In the genomic region with DNA sequence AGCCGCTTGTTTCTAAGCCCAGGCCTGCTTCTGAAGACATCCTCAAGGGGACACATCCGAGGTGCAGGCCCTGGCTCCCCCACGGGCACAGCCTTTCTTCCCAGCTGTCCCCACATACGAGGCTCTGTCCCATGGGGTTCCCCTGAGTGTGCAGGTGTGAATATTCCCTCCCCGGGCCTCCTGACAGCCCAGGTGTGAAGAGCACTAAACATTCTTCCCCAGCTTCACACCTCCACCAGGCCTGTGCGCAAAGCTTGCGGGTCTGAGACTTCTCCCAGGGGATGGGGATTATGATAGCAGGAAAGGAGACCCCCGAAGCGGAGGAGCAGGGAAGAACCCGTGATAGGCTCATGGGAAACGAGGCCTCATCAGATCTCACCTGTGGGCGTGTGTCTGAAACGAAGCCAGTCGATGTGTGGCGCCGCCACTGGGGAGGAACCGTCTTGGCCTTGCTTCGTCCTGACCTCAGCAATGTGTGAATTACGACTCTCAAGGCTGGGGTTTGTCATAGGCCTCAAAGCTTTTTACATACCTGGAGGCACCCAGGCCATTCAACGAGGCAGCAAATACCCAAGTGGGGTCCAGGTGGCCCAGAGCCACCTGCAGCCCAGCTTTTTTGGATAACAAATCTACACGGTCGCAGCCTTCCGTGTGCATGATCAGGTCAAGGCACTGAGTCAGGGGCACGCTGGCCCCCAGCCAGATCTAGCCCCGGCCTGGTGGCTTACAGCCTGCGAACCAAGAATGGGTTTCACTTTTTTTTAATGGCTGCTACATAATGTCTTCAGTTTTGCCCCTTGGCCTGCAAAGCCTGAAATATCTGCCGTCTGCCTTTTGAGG, we compare ENCODE assay signal across 25 cellular contexts.
DNase-seq lines count a peak whose midpoint lies in the region; ATAC-seq, FAIRE-seq and TF ChIP-seq lines count a peak whose summit lies in the region.
"Had no signal": no experiment of that assay in that cellular context is flagged by ENCODE, and none has a peak within 500 bp of the region (broad histone marks: within the 10 kb centered on the region; RNA-seq: fewer than 3 reads in every experiment).

No MANE protein-coding gene starts in this region.

- H3K9me3 Mint-ChIP-seq in neural crest cell = no peaks in the 10 kb centered on the region
- H3K9me3 Mint-ChIP-seq: activated naive CD4-positive, alpha-beta T cell treated with anti-CD3 and anti-CD28 coated beads, Interleukin-2, amount 10 ng/mL, durations not matched to agents 7 days and 5 days; activated T-cell treated with anti-CD3 and anti-CD28 coated beads, Interleukin-2, amount 50 U/mL, for 4 hours; T-cell had no signal

- no peak for FAIRE-seq in HepG2 (lab: Jason Lieb, UNC)
- no peak for FAIRE-seq in pancreas (lab: Jason Lieb, UNC)
- FAIRE-seq: TTC549 had no signal

- no peak overlapping the region for H3K4me2 ChIP-seq in HepG2 (ENCODE audit: low read depth, low read length)
- no peak overlapping the region for H3K4me2 ChIP-seq in fibroblast of lung (ENCODE audit: extremely low read depth, insufficient read depth, low read length)

- H3K79me2 ChIP-seq in HepG2 (ENCODE audit: insufficient read depth, low read length) = no peaks in the 10 kb centered on the region
- no peaks in the 10 kb centered on the region for H3K79me2 ChIP-seq in fibroblast of lung (ENCODE audit: control insufficient read depth, insufficient read depth, low read length)

- H3K4me1 Mint-ChIP-seq in neural crest cell = peaks cover 6% of the 10 kb centered on the region

- H3K4me3 ChIP-seq in HepG2 (replicated peaks in 1 of 3; ENCODE audit: insufficient read depth in 1 of 3, low read depth in 2 of 3, low read length in 3 of 3) (no peak overlapping the region), right lobe of liver (no peak overlapping the region), fibroblast of lung (replicated peaks in 1 of 4; ENCODE audit: control extremely low read depth in 1 of 4, insufficient read depth in 1 of 4, low read depth in 3 of 4, low read length in 4 of 4) (no peak overlapping the region), transverse colon (no peak overlapping the region), pancreas (no peak overlapping the region)
- H3K4me3 ChIP-seq: skin epidermis, thyroid gland had no signal

- no peaks in the 10 kb centered on the region for H3K9me3 ChIP-seq in HepG2 (ENCODE audit: low read length)
- H3K9me3 ChIP-seq in right lobe of liver = no peaks in the 10 kb centered on the region
- H3K9me3 ChIP-seq in fibroblast of lung (ENCODE audit: control insufficient read depth, insufficient read depth, low read depth, low read length) = no peaks in the 10 kb centered on the region
- H3K9me3 ChIP-seq in transverse colon = no peaks in the 10 kb centered on the region
- H3K9me3 ChIP-seq in pancreas = no peaks in the 10 kb centered on the region
- H3K9me3 ChIP-seq: thyroid gland had no signal

- H2AFZ ChIP-seq in HepG2 (ENCODE audit: low read length) (no peak overlapping the region), fibroblast of lung (ENCODE audit: low read length) (no peak overlapping the region)

- BruUV-seq in HepG2 (replicated peaks; lab: Mats Ljungman, UMichigan) = no TSS peak

- intact Hi-C loops in HepG2 (cut with micrococcal nuclease; ENCODE audit: unreplicated experiment) = no loop called here
- intact Hi-C loops in right lobe of liver (cut with DNase I) = loop anchor here (10.0 kb wide), 2 partner anchors 212 to 408 kb away; no protein-coding TSS in a partner anchor
- intact Hi-C loops in transverse colon (cut with DNase I; ENCODE audit: low total_unique reads) = no loop called here
- intact Hi-C loops in pancreas (cut with DNase I) = loop anchor here in 2 of 3 donors (5.0 to 10.0 kb wide), 3 partner anchors 212 to 402 kb away; no protein-coding TSS in a partner anchor

- no peak; a peak in 1 of 4 replicates for TF ChIP-seq POLR2A in HepG2 (IDR thresholded peaks at IDR 0.05; ENCODE audit: insufficient read depth in 1 of 2, low read depth in 2 of 2, low read length in 2 of 2)
- no peak for TF ChIP-seq POLR2A in right lobe of liver (IDR thresholded peaks at IDR 0.05)
- no peak for TF ChIP-seq POLR2A in transverse colon (IDR thresholded peaks at IDR 0.05)

- POLR2A ChIA-PET in HepG2 (lab: Yijun Ruan, JAX) = no interaction called here

- CTCF ChIA-PET in HepG2 (lab: Yijun Ruan, JAX; ENCODE audit: low intra/inter-chr PET ratio, low total read pairs) = interaction anchor here (0.7 kb wide), 1 partner anchor 17 kb away, joined by 3 read pairs; no protein-coding TSS in a partner anchor

- H3K9ac ChIP-seq in HepG2 (ENCODE audit: insufficient read depth, low read depth, low read length) = no peak overlapping the region
- H3K9ac ChIP-seq in fibroblast of lung (ENCODE audit: insufficient read depth, low read length) = no peak overlapping the region

- no peak for TF ChIP-seq RAD21 in HepG2 (CRISPR knock-in tag; IDR thresholded peaks at IDR 0.05)

- H4K20me1 ChIP-seq in HepG2 (ENCODE audit: insufficient read depth, low read length) (peaks cover 15% of the 10 kb centered on the region), fibroblast of lung (ENCODE audit: control insufficient read depth, extremely low read depth, insufficient read depth, low read length) (no peaks in the 10 kb centered on the region)

- peaks cover 2% of the 10 kb centered on the region for H3K36me3 Mint-ChIP-seq in neural crest cell (ENCODE audit: low read depth)

- H3K27ac ChIP-seq in HepG2 (ENCODE audit: extremely low read length, insufficient read depth, low read length) = no peak overlapping the region
- no peak overlapping the region for H3K27ac ChIP-seq in right lobe of liver
- H3K27ac ChIP-seq in fibroblast of lung (ENCODE audit: insufficient read depth, low read length) = peak overlapping the region; percentile 94
- H3K27ac ChIP-seq in transverse colon = no peak overlapping the region
- H3K27ac ChIP-seq in pancreas = no peak overlapping the region
- H3K27ac ChIP-seq: thyroid gland had no signal

- in situ Hi-C loops in HepG2 (cut with HindIII; ENCODE audit: extremely low pct_ligation_motif_present, low pct_unique_long_range_greater_than_20kb) = loop anchor here (10.0 to 25.0 kb wide), 2 partner anchors 212 to 580 kb away; no protein-coding TSS in a partner anchor
- in situ Hi-C loops in transverse colon (cut with MboI; ENCODE audit: low pct_ligation_motif_present in 1 of 4, low pct_unique_long_range_greater_than_20kb in 1 of 4, low sequenced_read_pairs in 3 of 4) = loop anchor here (10.0 to 25.0 kb wide), 3 partner anchors 212 to 580 kb away; no protein-coding TSS in a partner anchor

- ATAC-seq in HepG2 = no peak
- ATAC-seq in right lobe of liver = no peak
- no peak for ATAC-seq in pancreas
- ATAC-seq: activated CD4-positive, alpha-beta T cell treated with anti-CD3 and anti-CD28 coated beads for 36 hours; activated T-cell treated with anti-CD3 and anti-CD28 coated beads, Interleukin-2, amount 50 U/mL, for 4 hours; stimulated activated naive CD8-positive, alpha-beta T cell treated with anti-CD3 and anti-CD28 coated beads, Interleukin-15, Interleukin-2, amounts not matched to agents 100 U/mL and 50 U/mL, for 24 hours; T-cell had no signal

- TF ChIP-seq EP300 in HepG2 (IDR thresholded peaks at IDR 0.05; ENCODE audit: low read depth in 2 of 2, low read length in 2 of 2) (no peak), HepG2 (CRISPR knock-in tag; IDR thresholded peaks at IDR 0.05; ENCODE audit: borderline replicate concordance) (no peak), transverse colon (IDR thresholded peaks at IDR 0.05; ENCODE audit: low read depth) (no peak)

- peaks cover 3% of the 10 kb centered on the region for H3K27me3 Mint-ChIP-seq in neural crest cell (ENCODE audit: low read depth)
- H3K27me3 Mint-ChIP-seq: activated CD4-positive, alpha-beta T cell treated with anti-CD3 and anti-CD28 coated beads for 36 hours; activated naive CD4-positive, alpha-beta T cell treated with anti-CD3 and anti-CD28 coated beads, Interleukin-2, amount 10 ng/mL, durations not matched to agents 7 days and 5 days; B cell; T-cell had no signal

- H3K4me1 ChIP-seq in HepG2 (ENCODE audit: insufficient read depth, low read length) (no peaks in the 10 kb centered on the region), right lobe of liver (no peaks in the 10 kb centered on the region), fibroblast of lung (ENCODE audit: control insufficient read depth, extremely low read depth, insufficient read depth, low read length) (peaks cover 7% of the 10 kb centered on the region), transverse colon (peaks cover 0 to 7% (median 1%) of the 10 kb centered on the region in 4 donors), pancreas (no peaks in the 10 kb centered on the region)

- H3K4me3 Mint-ChIP-seq in neural crest cell = peak overlapping the region; percentile 66
- H3K4me3 Mint-ChIP-seq: activated CD4-positive, alpha-beta T cell treated with anti-CD3 and anti-CD28 coated beads for 36 hours; activated T-cell treated with anti-CD3 and anti-CD28 coated beads, Interleukin-2, amount 50 U/mL, for 4 hours; B cell; T-cell had no signal

- DNase-seq in HepG2 (ENCODE audit: low spot score) (no peak), right lobe of liver (no peak), fibroblast of lung (ENCODE audit: low read depth in 2 of 2) (no peak), neural crest cell (ENCODE audit: low read depth, low spot score) (no peak), transverse colon (no peak), NCI-H82 (lab: John Stamatoyannopoulos, UW) (no peak), pancreas (no peak)
- DNase-seq in activated effector memory CD4-positive, alpha-beta T cell treated with anti-CD3 and anti-CD28 coated beads, Interleukin-2, amount 50 U/mL, for 16 hours = no peak
- DNase-seq: activated CD4-positive, alpha-beta T cell treated with anti-CD3 and anti-CD28 coated beads for 36 hours; activated naive CD4-positive, alpha-beta T cell treated with anti-CD3 and anti-CD28 coated beads, Interleukin-2, amount 10 ng/mL, durations not matched to agents 7 days and 5 days; activated T-cell treated with anti-CD3 and anti-CD28 coated beads, Interleukin-2, amount 50 U/mL, for 4 hours; cerebellar nuclear complex; DMS53; GDM1; Karpas-422; NCI-H1048; NCI-H187; SIG-M5; stimulated activated CD4-positive, alpha-beta T cell treated with anti-CD3 and anti-CD28 coated beads, Interleukin-2, amount 100 ng/mL, for 24 hours; stimulated activated naive CD8-positive, alpha-beta T cell treated with anti-CD3 and anti-CD28 coated beads, Interleukin-15, Interleukin-2, amounts not matched to agents 100 U/mL and 50 U/mL, for 24 hours; T-cell; thyroid gland had no signal

- H3K27ac Mint-ChIP-seq in neural crest cell (ENCODE audit: unreplicated experiment) = no peak overlapping the region
- H3K27ac Mint-ChIP-seq: activated CD4-positive, alpha-beta T cell treated with anti-CD3 and anti-CD28 coated beads for 36 hours; B cell; T-cell had no signal

- peaks cover 48 to 80% of the 10 kb centered on the region in 2 experiments for H3K36me3 ChIP-seq in HepG2 (replicated peaks in 1 of 2; ENCODE audit: control insufficient read depth in 1 of 2, insufficient read depth in 2 of 2, low read length in 2 of 2)
- peaks cover 0 to 30% (median 14%) of the 10 kb centered on the region in 4 donors for H3K36me3 ChIP-seq in right lobe of liver
- peaks cover 26% of the 10 kb centered on the region for H3K36me3 ChIP-seq in fibroblast of lung (ENCODE audit: control insufficient read depth, insufficient read depth, low read length)
- peaks cover 0 to 6% (median 0%) of the 10 kb centered on the region in 4 donors for H3K36me3 ChIP-seq in transverse colon
- H3K36me3 ChIP-seq in pancreas = peaks cover 0 to 56% (median 14%) of the 10 kb centered on the region in 3 donors

- WGBS in HepG2 (ENCODE audit: low lambda C conversion rate) = 93% methylated on average over 27 of the region's 27 CpGs
- WGBS in right lobe of liver (ENCODE audit: insufficient coverage, low coverage, low lambda C conversion rate, missing lambda C conversion rate) = 80% methylated on average over 9 of the region's 27 CpGs
- WGBS in transverse colon (ENCODE audit: low coverage in 1 of 2), 2 donors = 81% methylated on average over 27 of the region's 27 CpGs; no CpG with 5 or more reads in 1 of the 2 donors
- 85 to 88% methylated on average over 27 of the region's 27 CpGs for WGBS in pancreas, 2 donors

- H3K27me3 ChIP-seq in HepG2 (ENCODE audit: control insufficient read depth in 1 of 2, insufficient read depth in 2 of 2, low read length in 2 of 2) = no peaks in the 10 kb centered on the region
- H3K27me3 ChIP-seq in right lobe of liver = no peaks in the 10 kb centered on the region
- H3K27me3 ChIP-seq in fibroblast of lung (ENCODE audit: control insufficient read depth, insufficient read depth, low read length) = no peaks in the 10 kb centered on the region
- no peaks in the 10 kb centered on the region for H3K27me3 ChIP-seq in transverse colon
- no peaks in the 10 kb centered on the region for H3K27me3 ChIP-seq in pancreas
- H3K27me3 ChIP-seq: thyroid gland had no signal

- no peak for TF ChIP-seq CTCF in HepG2 (CRISPR knock-in tag; IDR thresholded peaks at IDR 0.05)
- no peak for TF ChIP-seq CTCF in right lobe of liver (IDR thresholded peaks at IDR 0.05)
- no peak for TF ChIP-seq CTCF in fibroblast of lung (conservative IDR thresholded peaks at IDR 0.05 in 1 of 2, IDR thresholded peaks at IDR 0.05 in 1 of 2; ENCODE audit: low read depth in 1 of 2, low read length in 2 of 2)
- no peak for TF ChIP-seq CTCF in neural crest cell (conservative IDR thresholded peaks at IDR 0.05)
- no peak for TF ChIP-seq CTCF in transverse colon (IDR thresholded peaks at IDR 0.05)
- no peak for TF ChIP-seq CTCF in pancreas (IDR thresholded peaks at IDR 0.05)

Comparison
In these comparisons a context has a peak if more than half of its experiments do, and no peak if none do; other contexts are left out.
1. intact Hi-C loops: an anchor here in right lobe of liver (10.0 kb wide) and pancreas (5.0 to 10.0 kb wide); none called in HepG2 and transverse colon.